ENCODE assay signal across 27 cellular contexts in the genomic region with DNA sequence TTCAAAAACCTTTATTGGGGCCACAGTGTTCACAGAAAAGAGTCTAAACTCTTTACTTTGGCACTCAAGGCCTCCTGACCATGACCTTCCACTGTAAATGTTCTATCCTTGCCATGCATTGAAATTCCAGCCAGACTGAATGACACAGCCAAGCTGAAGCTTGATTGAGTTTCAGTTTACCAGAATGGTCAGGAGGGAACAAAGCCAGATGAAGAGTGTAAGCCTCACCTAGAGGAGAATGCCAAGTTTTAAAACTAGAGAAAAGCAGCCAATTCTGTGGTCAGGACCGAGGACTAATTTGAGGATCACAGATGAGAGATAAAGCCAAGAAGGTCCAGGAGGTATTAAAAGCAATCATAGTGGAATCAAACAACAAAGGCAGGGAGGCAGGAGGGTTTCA.
"Had no signal": no experiment of that assay in that cellular context is flagged by ENCODE, and none has a peak within 500 bp of the region (broad histone marks: within the 10 kb centered on the region; RNA-seq: fewer than 3 reads in every experiment).

No MANE protein-coding gene starts in this region.

- H3K27ac ChIP-seq: ascending aorta, SJSA1 had no signal

- H3K27ac Mint-ChIP-seq: activated CD8-positive, alpha-beta T cell treated with anti-CD3 and anti-CD28 coated beads, Interleukin-2, amount 10 ng/mL, durations not matched to agents 7 days and 5 days; activated naive CD4-positive, alpha-beta T cell treated with anti-CD3 and anti-CD28 coated beads, Interleukin-2, amount 50 U/mL, for 72 hours; activated naive CD8-positive, alpha-beta T cell treated with anti-CD3 and anti-CD28 coated beads, Interleukin-2, amount 50 U/mL, for 24 hours; activated T-cell treated with anti-CD3 and anti-CD28 coated beads, Interleukin-2, amount 50 U/mL, for 24 hours; activated T-helper 1 cell treated with anti-CD3 and anti-CD28 coated beads, Interleukin-12 subunit alpha, Interleukin-12 subunit beta, Interleukin-2, Interleukin-4 antibody, amounts not matched to agents 30 ng/mL and 10 ng/mL and 1 ng/mL, durations not matched to agents 14 hours and 24 hours and 36 hours; T-helper 1 cell treated with Interleukin-12 subunit alpha and Interleukin-12 subunit beta and Interleukin-4 antibody, amounts not matched to agents 30 μg/mL and 1 μg/mL, for 36 hours; WTC11 had no signal

- H3K9me3 ChIP-seq: ascending aorta, MG63, SJSA1 had no signal

- H3K4me3 Mint-ChIP-seq: activated CD8-positive, alpha-beta T cell treated with anti-CD3 and anti-CD28 coated beads, Interleukin-2, amount 10 ng/mL, durations not matched to agents 7 days and 5 days; activated naive CD8-positive, alpha-beta T cell treated with anti-CD3 and anti-CD28 coated beads, Interleukin-2, amount 50 U/mL, for 24 hours; activated T-cell treated with anti-CD3 and anti-CD28 coated beads, Interleukin-2, amount 50 U/mL, for 24 hours; activated T-helper 1 cell treated with anti-CD3 and anti-CD28 coated beads, Interleukin-12 subunit alpha, Interleukin-12 subunit beta, Interleukin-2, Interleukin-4 antibody, amounts not matched to agents 30 ng/mL and 10 ng/mL and 1 ng/mL, durations not matched to agents 14 hours and 24 hours and 36 hours; T-helper 1 cell treated with Interleukin-12 subunit alpha and Interleukin-12 subunit beta and Interleukin-4 antibody, amounts not matched to agents 30 μg/mL and 1 μg/mL, for 36 hours; WTC11 had no signal

- H3K27me3 Mint-ChIP-seq: activated naive CD8-positive, alpha-beta T cell treated with anti-CD3 and anti-CD28 coated beads, Interleukin-2, amount 50 U/mL, for 24 hours; activated T-cell treated with anti-CD3 and anti-CD28 coated beads, Interleukin-2, amount 50 U/mL, for 24 hours had no signal

- H3K36me3 Mint-ChIP-seq: activated naive CD4-positive, alpha-beta T cell treated with anti-CD3 and anti-CD28 coated beads, Interleukin-2, amount 50 U/mL, for 72 hours had no signal

- H3K9me3 Mint-ChIP-seq: activated naive CD8-positive, alpha-beta T cell treated with anti-CD3 and anti-CD28 coated beads, Interleukin-2, amount 50 U/mL, for 24 hours had no signal

- H3K36me3 ChIP-seq: ascending aorta, MG63, SJSA1 had no signal

- ATAC-seq: activated CD8-positive, alpha-beta T cell treated with anti-CD3 and anti-CD28 coated beads, Interleukin-2, amount 10 ng/mL, durations not matched to agents 7 days and 5 days; activated naive CD4-positive, alpha-beta T cell treated with anti-CD3 and anti-CD28 coated beads, Interleukin-2, amount 50 U/mL, for 72 hours; activated naive CD8-positive, alpha-beta T cell treated with anti-CD3 and anti-CD28 coated beads, Interleukin-2, amount 50 U/mL, for 24 hours; PC-3; SK-N-SH treated with all-trans-retinoic acid at 6 μM for 48 hours; WTC11 had no signal

- H3K4me1 Mint-ChIP-seq: activated naive CD8-positive, alpha-beta T cell treated with anti-CD3 and anti-CD28 coated beads, Interleukin-2, amount 50 U/mL, for 24 hours had no signal

- H3K4me3 ChIP-seq: ascending aorta, MG63, SJSA1 had no signal

- DNase-seq: activated CD4-positive, alpha-beta T cell treated with anti-CD3 and anti-CD28 coated beads for 48 hours; activated CD4-positive, alpha-beta T cell treated with anti-CD3 and anti-CD28 coated beads, Interleukin-2, amount 50 U/mL, for 4 hours; activated CD4-positive, CD25-positive, alpha-beta regulatory T cell treated with anti-CD3 and anti-CD28 coated beads, Interleukin-2, amount 50 U/mL, for 72 hours; activated CD8-positive, alpha-beta memory T cell treated with anti-CD3 and anti-CD28 coated beads, Interleukin-2, amount 50 U/mL, for 48 hours; activated CD8-positive, alpha-beta T cell treated with anti-CD3 and anti-CD28 coated beads, Interleukin-2, amount 10 ng/mL, durations not matched to agents 7 days and 5 days; activated effector memory CD4-positive, alpha-beta T cell treated with anti-CD3 and anti-CD28 coated beads, Interleukin-2, amount 50 U/mL, for 16 hours; activated naive CD4-positive, alpha-beta T cell treated with Interleukin-2 at 50 U/mL for 16 hours; activated naive CD8-positive, alpha-beta T cell treated with anti-CD3 and anti-CD28 coated beads, Interleukin-2, amount 50 U/mL, for 24 hours; activated T-cell treated with anti-CD3 and anti-CD28 coated beads, Interleukin-2, amount 50 U/mL, for 24 hours; amniotic stem cell; central memory CD4-positive, alpha-beta T cell; MG63; NCI-H1105; NCI-H1436 treated with DMSO at 0.1 percent for 48 hours; NCI-H187; NCI-H2081; NCI-H510A treated with DMSO at 0.1 percent for 48 hours; NCI-H69; PC-3; SHP77 had no signal

- H3K4me1 ChIP-seq: ascending aorta, SJSA1 had no signal

- H3K27me3 ChIP-seq: ascending aorta, MG63, SJSA1 had no signal
